1 cellular context compared by ENCODE assay signal in genomic region chr11:20397281-20397680, GRCh38.
TF ChIP-seq lines count a peak whose summit lies in the region.

No MANE protein-coding gene starts in this region.

TF ChIP-seq in WTC11, 78 proteins besides CTCF, POLR2A, EP300 and RAD21 (continued from another document):
- no peak for TF ChIP-seq ZNF532 (CRISPR knock-in tag; IDR thresholded peaks at IDR 0.05; ENCODE audit: borderline replicate concordance)
- no peak for TF ChIP-seq ARID4B (CRISPR knock-in tag; IDR thresholded peaks at IDR 0.05; ENCODE audit: borderline replicate concordance)
- no peak for TF ChIP-seq TCF7 (CRISPR knock-in tag; IDR thresholded peaks at IDR 0.05; ENCODE audit: low read depth)
- TF ChIP-seq SP1 (CRISPR knock-in tag; conservative IDR thresholded peaks at IDR 0.05): no peak
- TF ChIP-seq ZNF232 (CRISPR knock-in tag; IDR thresholded peaks at IDR 0.05): no peak
